11 cellular contexts compared by ENCODE assay signal in genomic region chr17:78557598-78558039, GRCh38. TPM values are rescaled to one million over a fixed set of nuclear protein-coding genes. Genes with fewer than 3 reads are reported as not detected.
DNase-seq lines count a peak whose midpoint lies in the region; TF ChIP-seq lines count a peak whose summit lies in the region.
"Had no signal": no experiment of that assay in that cellular context is flagged by ENCODE, and none has a peak within 500 bp of the region (broad histone marks: within the 10 kb centered on the region; RNA-seq: fewer than 3 reads in every experiment).

No MANE protein-coding gene starts in this region.

- H3K36me3 ChIP-seq in MG63: no peaks in the 10 kb centered on the region

- TF ChIP-seq CTCF in foreskin fibroblast (IDR thresholded peaks at IDR 0.05; ENCODE audit: low read depth, low read length): no peak

- H3K4me3 ChIP-seq in foreskin fibroblast (ENCODE audit: low read depth in 1 of 2, low read length in 2 of 2) (no peak overlapping the region), MG63 (no peak overlapping the region)

- peaks cover 6% of the 10 kb centered on the region; the same call in 1 of the 2 replicates for H3K27me3 ChIP-seq in MG63

- DNase-seq in AG08395 (ENCODE audit: low spot score) (peak; percentile 88), HS-5 (ENCODE audit: low read depth) (peak; percentile 56), SW480 (ENCODE audit: low spot score) (peak; percentile 51), foreskin fibroblast (peak; percentile 11 to 37), C1 segment of cervical spinal cord (lab: John Stamatoyannopoulos, UW) (no peak), MG63 (no peak), NCI-H1105 treated with DMSO at 0.1 percent for 48 hours (lab: John Stamatoyannopoulos, UW) (no peak)
- DNase-seq in NK-92 treated with Interleukin-12 subunit alpha and Interleukin-12 subunit beta, amount 100 ng/mL, for 24 hours (lab: John Stamatoyannopoulos, UW): no peak
- DNase-seq: activated CD4-positive, CD25-positive, alpha-beta regulatory T cell treated with anti-CD3 and anti-CD28 coated beads, Interleukin-2, amount 50 U/mL, for 72 hours; NCI-H2081 treated with DMSO at 0.1 percent for 48 hours; Right ventricle myocardium superior had no signal

- H3K9me3 ChIP-seq in MG63: no peaks in the 10 kb centered on the region

RNA-seq across cellular contexts. Expression of gene DNAH17, which starts 19.6 kb away (rescaled TPM):
- not detected in 2 replicates for total RNA-seq in MG63 (2014; rRNA removed; shearing (Covaris generic); ENCODE audit: low replicate concordance)
- total RNA-seq: Right ventricle myocardium superior had no signal

Comparison
In these comparisons a context has a peak if more than half of its experiments do, and no peak if none do; other contexts are left out.
1. DNase-seq: peak in AG08395 (single experiment), HS-5 (single experiment), SW480 (single experiment) and foreskin fibroblast (2 of 2); none in NK-92 treated with Interleukin-12 subunit alpha and Interleukin-12 subunit beta, amount 100 ng/mL, for 24 hours (single experiment), C1 segment of cervical spinal cord (0 of 14), MG63 (single experiment) and NCI-H1105 treated with DMSO at 0.1 percent for 48 hours (single experiment).